1 cellular context compared by ENCODE assay signal in the genomic region with DNA sequence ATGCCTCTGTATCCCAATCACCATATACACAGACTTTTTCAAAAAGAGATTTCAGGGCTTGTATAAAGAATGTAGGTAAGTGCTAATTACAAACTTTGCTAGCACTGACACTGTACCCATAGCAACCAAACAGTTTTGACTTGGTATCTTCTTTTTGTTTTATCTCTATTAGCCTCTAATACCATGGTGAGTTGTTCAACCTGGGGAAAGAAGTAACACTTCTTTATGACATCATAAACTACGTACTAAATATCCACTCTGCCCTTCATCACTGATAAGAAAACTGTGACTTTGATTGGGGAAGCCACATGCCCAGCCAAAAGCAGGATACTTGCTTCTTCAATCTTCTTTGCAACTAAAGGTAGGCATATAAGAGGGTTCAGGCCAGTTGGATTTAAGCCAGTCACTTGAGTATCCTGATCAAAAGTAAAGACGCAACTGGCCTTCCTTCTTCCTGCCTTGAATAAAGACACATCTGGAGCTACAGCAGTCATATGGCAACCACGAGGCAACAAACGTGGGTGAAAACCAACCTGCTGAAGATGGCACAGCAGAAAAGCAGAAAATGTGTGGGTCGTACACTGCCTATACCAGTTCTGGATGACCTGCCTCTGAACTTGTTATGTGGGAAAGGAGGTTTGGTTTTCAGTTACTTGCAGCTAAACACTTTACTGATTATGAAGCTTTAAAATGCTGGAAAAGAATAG.
A peak's percentile ranks its signal among the peaks of the same experiment; 100 is the strongest.
TF ChIP-seq lines count a peak whose summit lies in the region.

No MANE protein-coding gene starts in this region.

TF ChIP-seq in HepG2, 621 proteins besides CTCF, POLR2A, EP300 and RAD21:
- TF ChIP-seq ATF7 (IDR thresholded peaks at IDR 0.05) (peak; percentile 73), ATF7 (CRISPR knock-in tag; IDR thresholded peaks at IDR 0.05) (no peak), AHR (CRISPR knock-in tag; IDR thresholded peaks at IDR 0.05) (no peak)
- TF ChIP-seq, protein P1, sequence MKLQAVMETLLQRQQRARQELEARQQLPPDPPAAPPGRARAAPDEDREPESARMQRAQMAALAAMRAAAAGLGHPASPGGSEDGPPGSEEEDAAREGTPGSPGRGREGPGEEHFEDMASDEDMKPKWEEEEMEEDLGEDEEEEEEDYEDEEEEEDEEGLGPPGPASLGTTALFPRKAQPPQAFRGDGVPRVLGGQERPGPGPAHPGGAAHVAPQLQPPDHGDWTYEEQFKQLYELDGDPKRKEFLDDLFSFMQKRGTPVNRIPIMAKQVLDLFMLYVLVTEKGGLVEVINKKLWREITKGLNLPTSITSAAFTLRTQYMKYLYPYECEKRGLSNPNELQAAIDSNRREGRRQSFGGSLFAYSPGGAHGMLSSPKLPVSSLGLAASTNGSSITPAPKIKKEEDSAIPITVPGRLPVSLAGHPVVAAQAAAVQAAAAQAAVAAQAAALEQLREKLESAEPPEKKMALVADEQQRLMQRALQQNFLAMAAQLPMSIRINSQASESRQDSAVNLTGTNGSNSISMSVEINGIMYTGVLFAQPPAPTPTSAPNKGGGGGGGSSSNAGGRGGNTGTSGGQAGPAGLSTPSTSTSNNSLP (IDR thresholded peaks at IDR 0.05; ENCODE audit: low read depth, low read length): no peak
